In genomic region chr11:20363500-20364411, GRCh38 we compare ENCODE assay signal across 8 cellular contexts. TPM values are rescaled to one million over a fixed set of nuclear protein-coding genes. Genes with fewer than 3 reads are reported as not detected.
DNase-seq lines count a peak whose midpoint lies in the region; ATAC-seq lines count a peak whose summit lies in the region.

Gene HTATIP2 (plus strand): TSS chr11:20363714. CDS start chr11:20364238, 524 bp downstream.

- H3K27me3 Mint-ChIP-seq in activated T-cell treated with anti-CD3 and anti-CD28 coated beads, Interleukin-2, amount 50 U/mL, for 72 hours (ENCODE audit: low read depth) = no peaks in the 10 kb centered on the region
- no peaks in the 10 kb centered on the region for H3K27me3 Mint-ChIP-seq in naive B cell
- H3K27me3 Mint-ChIP-seq in stimulated activated memory B cell treated with anti-CD40 and anti-IgM and Interleukin-4, amounts not matched to agents 10 μg/mL and 1 μg/mL and 100 μg/mL, for 72 hours = no peaks in the 10 kb centered on the region

- peak within 1 kb of the TSS; percentile 69 to 87 for H3K4me3 Mint-ChIP-seq in activated T-cell treated with anti-CD3 and anti-CD28 coated beads, Interleukin-2, amount 50 U/mL, for 72 hours
- peak within 1 kb of the TSS; percentile 90 to 97 (median 94) for H3K4me3 Mint-ChIP-seq in naive B cell
- peak within 1 kb of the TSS; percentile 87 for H3K4me3 Mint-ChIP-seq in stimulated activated memory B cell treated with anti-CD40 and anti-IgM and Interleukin-4, amounts not matched to agents 10 μg/mL and 1 μg/mL and 100 μg/mL, for 72 hours

- H3K9me3 Mint-ChIP-seq in activated T-cell treated with anti-CD3 and anti-CD28 coated beads, Interleukin-2, amount 50 U/mL, for 72 hours = no peaks in the 10 kb centered on the region
- peaks cover 0 to 9% (median 4%) of the 10 kb centered on the region in 7 donors for H3K9me3 Mint-ChIP-seq in naive B cell
- H3K9me3 Mint-ChIP-seq in stimulated activated memory B cell treated with anti-CD40 and anti-IgM and Interleukin-4, amounts not matched to agents 10 μg/mL and 1 μg/mL and 100 μg/mL, for 72 hours = no peaks in the 10 kb centered on the region

- peak within 1 kb of the TSS; percentile 88 for H3K27ac Mint-ChIP-seq in activated T-cell treated with anti-CD3 and anti-CD28 coated beads, Interleukin-2, amount 50 U/mL, for 72 hours
- H3K27ac Mint-ChIP-seq in naive B cell = peak within 1 kb of the TSS; percentile 61 to 97 (median 91)
- H3K27ac Mint-ChIP-seq in stimulated activated memory B cell treated with anti-CD40 and anti-IgM and Interleukin-4, amounts not matched to agents 10 μg/mL and 1 μg/mL and 100 μg/mL, for 72 hours = peak within 1 kb of the TSS; percentile 88

- peak; percentile 95 for ATAC-seq in HG03064 (IDR thresholded peaks at IDR 0.05; ENCODE audit: low read depth, unreplicated experiment)
- peak; percentile 73 to 82 for ATAC-seq in activated T-cell treated with anti-CD3 and anti-CD28 coated beads, Interleukin-2, amount 50 U/mL, for 72 hours (replicated peaks in 1 of 2)
- ATAC-seq in naive B cell (ENCODE audit: low read depth in 2 of 2) = peak; percentile 81 to 89
- peak; percentile 96 for ATAC-seq in stimulated activated memory B cell treated with anti-CD40 and anti-IgM and Interleukin-4, amounts not matched to agents 10 μg/mL and 1 μg/mL and 100 μg/mL, for 72 hours

- H3K4me1 Mint-ChIP-seq in activated T-cell treated with anti-CD3 and anti-CD28 coated beads, Interleukin-2, amount 50 U/mL, for 72 hours (ENCODE audit: low read depth) = peaks cover 70% of the 10 kb centered on the region
- peaks cover 36 to 55% (median 44%) of the 10 kb centered on the region in 3 donors for H3K4me1 Mint-ChIP-seq in naive B cell
- peaks cover 56% of the 10 kb centered on the region for H3K4me1 Mint-ChIP-seq in stimulated activated memory B cell treated with anti-CD40 and anti-IgM and Interleukin-4, amounts not matched to agents 10 μg/mL and 1 μg/mL and 100 μg/mL, for 72 hours

- DNase-seq in SIG-M5 treated with dmso at 0.1 percent for 504 hours (lab: John Stamatoyannopoulos, UW; ENCODE audit: unreplicated experiment) (peak; percentile 44), SIG-M5 (lab: John Stamatoyannopoulos, UW) (no peak), NCI-H748 (lab: John Stamatoyannopoulos, UW; ENCODE audit: unreplicated experiment) (peak; percentile 73), fibroblast of gingiva (ENCODE audit: low read depth) (peak; percentile 50), naive B cell (peak; percentile 75)
- DNase-seq in activated T-cell treated with anti-CD3 and anti-CD28 coated beads, Interleukin-2, amount 50 U/mL, for 72 hours = peak; percentile 75 to 85

- H3K36me3 Mint-ChIP-seq in activated T-cell treated with anti-CD3 and anti-CD28 coated beads, Interleukin-2, amount 50 U/mL, for 72 hours (ENCODE audit: insufficient read depth in 2 of 2) = peaks cover 2 to 20% of the 10 kb centered on the region in 2 donors
- H3K36me3 Mint-ChIP-seq in naive B cell = peaks cover 8 to 11% of the 10 kb centered on the region in 2 donors
- peaks cover 15% of the 10 kb centered on the region for H3K36me3 Mint-ChIP-seq in stimulated activated memory B cell treated with anti-CD40 and anti-IgM and Interleukin-4, amounts not matched to agents 10 μg/mL and 1 μg/mL and 100 μg/mL, for 72 hours

RNA-seq across cellular contexts. Expression of gene HTATIP2, which starts in this region (rescaled TPM):
- 10 to 100 TPM; 75.0 to 82.4 TPM for total RNA-seq in activated T-cell treated with anti-CD3 and anti-CD28 coated beads, Interleukin-2, amount 50 U/mL, for 72 hours
- polyA plus RNA-seq in naive B cell (ENCODE audit: low read depth in 6 of 6) = 100 to 1,000 TPM in 1 of 6 donors, 10 to 100 TPM in 5; 57.9 to 113 (median 68.7) TPM
